Comparison of ENCODE assay signal across 1 cellular context in genomic region chr1:67683736-67684525, GRCh38.
TF ChIP-seq lines count a peak whose summit lies in the region.

No MANE protein-coding gene starts in this region.

TF ChIP-seq in H1, 55 proteins besides CTCF, POLR2A, EP300 and RAD21 (continued from another document):
- TF ChIP-seq, protein P1, sequence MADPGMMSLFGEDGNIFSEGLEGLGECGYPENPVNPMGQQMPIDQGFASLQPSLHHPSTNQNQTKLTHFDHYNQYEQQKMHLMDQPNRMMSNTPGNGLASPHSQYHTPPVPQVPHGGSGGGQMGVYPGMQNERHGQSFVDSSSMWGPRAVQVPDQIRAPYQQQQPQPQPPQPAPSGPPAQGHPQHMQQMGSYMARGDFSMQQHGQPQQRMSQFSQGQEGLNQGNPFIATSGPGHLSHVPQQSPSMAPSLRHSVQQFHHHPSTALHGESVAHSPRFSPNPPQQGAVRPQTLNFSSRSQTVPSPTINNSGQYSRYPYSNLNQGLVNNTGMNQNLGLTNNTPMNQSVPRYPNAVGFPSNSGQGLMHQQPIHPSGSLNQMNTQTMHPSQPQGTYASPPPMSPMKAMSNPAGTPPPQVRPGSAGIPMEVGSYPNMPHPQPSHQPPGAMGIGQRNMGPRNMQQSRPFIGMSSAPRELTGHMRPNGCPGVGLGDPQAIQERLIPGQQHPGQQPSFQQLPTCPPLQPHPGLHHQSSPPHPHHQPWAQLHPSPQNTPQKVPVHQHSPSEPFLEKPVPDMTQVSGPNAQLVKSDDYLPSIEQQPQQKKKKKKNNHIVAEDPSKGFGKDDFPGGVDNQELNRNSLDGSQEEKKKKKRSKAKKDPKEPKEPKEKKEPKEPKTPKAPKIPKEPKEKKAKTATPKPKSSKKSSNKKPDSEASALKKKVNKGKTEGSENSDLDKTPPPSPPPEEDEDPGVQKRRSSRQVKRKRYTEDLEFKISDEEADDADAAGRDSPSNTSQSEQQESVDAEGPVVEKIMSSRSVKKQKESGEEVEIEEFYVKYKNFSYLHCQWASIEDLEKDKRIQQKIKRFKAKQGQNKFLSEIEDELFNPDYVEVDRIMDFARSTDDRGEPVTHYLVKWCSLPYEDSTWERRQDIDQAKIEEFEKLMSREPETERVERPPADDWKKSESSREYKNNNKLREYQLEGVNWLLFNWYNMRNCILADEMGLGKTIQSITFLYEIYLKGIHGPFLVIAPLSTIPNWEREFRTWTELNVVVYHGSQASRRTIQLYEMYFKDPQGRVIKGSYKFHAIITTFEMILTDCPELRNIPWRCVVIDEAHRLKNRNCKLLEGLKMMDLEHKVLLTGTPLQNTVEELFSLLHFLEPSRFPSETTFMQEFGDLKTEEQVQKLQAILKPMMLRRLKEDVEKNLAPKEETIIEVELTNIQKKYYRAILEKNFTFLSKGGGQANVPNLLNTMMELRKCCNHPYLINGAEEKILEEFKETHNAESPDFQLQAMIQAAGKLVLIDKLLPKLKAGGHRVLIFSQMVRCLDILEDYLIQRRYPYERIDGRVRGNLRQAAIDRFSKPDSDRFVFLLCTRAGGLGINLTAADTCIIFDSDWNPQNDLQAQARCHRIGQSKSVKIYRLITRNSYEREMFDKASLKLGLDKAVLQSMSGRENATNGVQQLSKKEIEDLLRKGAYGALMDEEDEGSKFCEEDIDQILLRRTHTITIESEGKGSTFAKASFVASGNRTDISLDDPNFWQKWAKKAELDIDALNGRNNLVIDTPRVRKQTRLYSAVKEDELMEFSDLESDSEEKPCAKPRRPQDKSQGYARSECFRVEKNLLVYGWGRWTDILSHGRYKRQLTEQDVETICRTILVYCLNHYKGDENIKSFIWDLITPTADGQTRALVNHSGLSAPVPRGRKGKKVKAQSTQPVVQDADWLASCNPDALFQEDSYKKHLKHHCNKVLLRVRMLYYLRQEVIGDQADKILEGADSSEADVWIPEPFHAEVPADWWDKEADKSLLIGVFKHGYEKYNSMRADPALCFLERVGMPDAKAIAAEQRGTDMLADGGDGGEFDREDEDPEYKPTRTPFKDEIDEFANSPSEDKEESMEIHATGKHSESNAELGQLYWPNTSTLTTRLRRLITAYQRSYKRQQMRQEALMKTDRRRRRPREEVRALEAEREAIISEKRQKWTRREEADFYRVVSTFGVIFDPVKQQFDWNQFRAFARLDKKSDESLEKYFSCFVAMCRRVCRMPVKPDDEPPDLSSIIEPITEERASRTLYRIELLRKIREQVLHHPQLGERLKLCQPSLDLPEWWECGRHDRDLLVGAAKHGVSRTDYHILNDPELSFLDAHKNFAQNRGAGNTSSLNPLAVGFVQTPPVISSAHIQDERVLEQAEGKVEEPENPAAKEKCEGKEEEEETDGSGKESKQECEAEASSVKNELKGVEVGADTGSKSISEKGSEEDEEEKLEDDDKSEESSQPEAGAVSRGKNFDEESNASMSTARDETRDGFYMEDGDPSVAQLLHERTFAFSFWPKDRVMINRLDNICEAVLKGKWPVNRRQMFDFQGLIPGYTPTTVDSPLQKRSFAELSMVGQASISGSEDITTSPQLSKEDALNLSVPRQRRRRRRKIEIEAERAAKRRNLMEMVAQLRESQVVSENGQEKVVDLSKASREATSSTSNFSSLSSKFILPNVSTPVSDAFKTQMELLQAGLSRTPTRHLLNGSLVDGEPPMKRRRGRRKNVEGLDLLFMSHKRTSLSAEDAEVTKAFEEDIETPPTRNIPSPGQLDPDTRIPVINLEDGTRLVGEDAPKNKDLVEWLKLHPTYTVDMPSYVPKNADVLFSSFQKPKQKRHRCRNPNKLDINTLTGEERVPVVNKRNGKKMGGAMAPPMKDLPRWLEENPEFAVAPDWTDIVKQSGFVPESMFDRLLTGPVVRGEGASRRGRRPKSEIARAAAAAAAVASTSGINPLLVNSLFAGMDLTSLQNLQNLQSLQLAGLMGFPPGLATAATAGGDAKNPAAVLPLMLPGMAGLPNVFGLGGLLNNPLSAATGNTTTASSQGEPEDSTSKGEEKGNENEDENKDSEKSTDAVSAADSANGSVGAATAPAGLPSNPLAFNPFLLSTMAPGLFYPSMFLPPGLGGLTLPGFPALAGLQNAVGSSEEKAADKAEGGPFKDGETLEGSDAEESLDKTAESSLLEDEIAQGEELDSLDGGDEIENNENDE (IDR thresholded peaks at IDR 0.05; ENCODE audit: insufficient replicate concordance, low read length), result no peak
- TF ChIP-seq POU5F1 (IDR thresholded peaks at IDR 0.05; ENCODE audit: low read depth, low read length) (no peak), ATF3 (IDR thresholded peaks at IDR 0.05; ENCODE audit: insufficient read depth, low read depth, low read length) (no peak), MAFK (IDR thresholded peaks at IDR 0.05; ENCODE audit: low read depth, low read length) (no peak), KDM5A (IDR thresholded peaks at IDR 0.05; ENCODE audit: low read length) (no peak), YY1 (IDR thresholded peaks at IDR 0.05; ENCODE audit: low read depth, low read length) (no peak), BCL11A (IDR thresholded peaks at IDR 0.05; ENCODE audit: low read depth in 2 of 2, low read length in 2 of 2) (no peak), NANOG (IDR thresholded peaks at IDR 0.05; ENCODE audit: insufficient read depth, low read depth, low read length, poor library complexity, severe bottlenecking) (no peak), TBP (IDR thresholded peaks at IDR 0.05; ENCODE audit: low read depth, low read length) (no peak), CBX8 (IDR thresholded peaks at IDR 0.05; ENCODE audit: borderline replicate concordance, low read depth, low read length) (no peak)
TF ChIP-seq in H1: peak in this region for 0.
